8 cellular contexts compared by ENCODE assay signal in genomic region chr22:49961601-49962011, GRCh38. TPM values are rescaled to one million over a fixed set of nuclear protein-coding genes. Genes with fewer than 3 reads are reported as not detected.
DNase-seq lines count a peak whose midpoint lies in the region; ATAC-seq and TF ChIP-seq lines count a peak whose summit lies in the region.

No MANE protein-coding gene starts in this region.

- H3K27ac ChIP-seq in RWPE1 (peak overlapping the region; percentile 92), epithelial cell of prostate (peak overlapping the region; percentile 90), osteoblast (ENCODE audit: low read depth, low read length) (peak overlapping the region; percentile 53)

- peaks cover 14% of the 10 kb centered on the region for H3K36me3 ChIP-seq in osteoblast (ENCODE audit: insufficient read depth, low read length)

- in situ Hi-C loops in Caki2 (cut with HindIII; ENCODE audit: low pct_unique_long_range_greater_than_20kb, low sequenced_read_pairs) = no loop called here

- peaks cover 13% of the 10 kb centered on the region for H4K20me1 ChIP-seq in osteoblast (ENCODE audit: insufficient read depth, low read length)

- H3K4me2 ChIP-seq in osteoblast (ENCODE audit: insufficient read depth, low read length) = peak overlapping the region; percentile 86

- CTCF ChIA-PET in RWPE1 (lab: Yijun Ruan, JAX) = interaction anchor here (1.1 kb wide), 1 partner anchor 10 kb away, joined by 3 read pairs; no protein-coding TSS in a partner anchor

- no peak for ATAC-seq in HG03354 (IDR thresholded peaks at IDR 0.05; ENCODE audit: poor library complexity, severe bottlenecking, unreplicated experiment)
- no peak for ATAC-seq in GM19467 (IDR thresholded peaks at IDR 0.05; ENCODE audit: unreplicated experiment)
- no peak for ATAC-seq in GM18870 (IDR thresholded peaks at IDR 0.05; ENCODE audit: unreplicated experiment)

- H2AFZ ChIP-seq in osteoblast (ENCODE audit: low read length) = no peak overlapping the region

- peak overlapping the region; percentile 78 for H3K4me3 ChIP-seq in osteoblast (ENCODE audit: insufficient read depth, low read length)

- H3K4me1 ChIP-seq in osteoblast (ENCODE audit: insufficient read depth, low read length) = peaks cover 20% of the 10 kb centered on the region

- H3K9me3 ChIP-seq in osteoblast (ENCODE audit: low read depth, low read length) = no peaks in the 10 kb centered on the region

- DNase-seq in Caki2 (ENCODE audit: low read depth) = peak; percentile 55
- no peak for DNase-seq in RWPE1 (ENCODE audit: low spot score)
- DNase-seq in epithelial cell of prostate (ENCODE audit: low read depth, low spot score) = no peak
- peak; percentile 93 for DNase-seq in osteoblast (ENCODE audit: insufficient read length, low spot score, missing footprints)
- no peak for DNase-seq in DMS53 treated with DMSO at 0.1 percent for 48 hours (lab: John Stamatoyannopoulos, UW; ENCODE audit: unreplicated experiment)

- H3K27me3 ChIP-seq in osteoblast (ENCODE audit: insufficient read depth, low read length) = no peaks in the 10 kb centered on the region

- H3K79me2 ChIP-seq in osteoblast (ENCODE audit: insufficient read depth, low read length) = peaks cover 37% of the 10 kb centered on the region

- POLR2A ChIA-PET in RWPE1 (lab: Yijun Ruan, JAX; ENCODE audit: low non-redundant PET) = interaction anchor here (0.8 to 1.0 kb wide), 3 partner anchors 10 to 30 kb away, joined by 3 to 5 read pairs (median 3); no protein-coding TSS in a partner anchor

- TF ChIP-seq CTCF in RWPE1 (conservative IDR thresholded peaks at IDR 0.05; ENCODE audit: low read depth) (no peak), osteoblast (IDR thresholded peaks at IDR 0.05; ENCODE audit: extremely low read depth, low read depth, low read length) (no peak)

RNA-seq across cellular contexts. Expression of gene PIM3, which starts 1.0 kb away (rescaled TPM):
- total RNA-seq in Caki2 (2014; rRNA removed; shearing (Covaris generic); ENCODE audit: low replicate concordance) = 138 and 142 TPM in 2 replicates
- total RNA-seq in osteoblast = 14.4 and 19.9 TPM in 2 replicates

RNA-seq across cellular contexts. Expression of gene CRELD2, which starts 43.2 kb away (rescaled TPM):
- 44.7 and 60.4 TPM in 2 replicates for total RNA-seq in Caki2 (2014; rRNA removed; shearing (Covaris generic); ENCODE audit: low replicate concordance)
- total RNA-seq in osteoblast = 28.0 and 31.1 TPM in 2 replicates

RNA-seq across cellular contexts. Expression of gene ALG12, which starts 43.4 kb away (rescaled TPM):
- total RNA-seq in Caki2 (2014; rRNA removed; shearing (Covaris generic); ENCODE audit: low replicate concordance) = 39.1 and 45.1 TPM in 2 replicates
- 18.8 and 20.0 TPM in 2 replicates for total RNA-seq in osteoblast

RNA-seq across cellular contexts. Expression of gene IL17REL, which starts 51.0 kb away (rescaled TPM):
- total RNA-seq in Caki2 (2014; rRNA removed; shearing (Covaris generic); ENCODE audit: low replicate concordance) = not detected in 2 replicates
- not detected in 2 replicates for total RNA-seq in osteoblast

Comparison
In these comparisons a context has a peak if more than half of its experiments do, and no peak if none do; other contexts are left out.
1. DNase-seq: peak in Caki2 (single experiment) and osteoblast (single experiment); none in RWPE1 (single experiment), epithelial cell of prostate (single experiment) and DMS53 treated with DMSO at 0.1 percent for 48 hours (single experiment).
2. Peak in every context shown above with its lines, with median percentiles within 50 percentile points of each other: H3K27ac ChIP-seq.